In genomic region chr4:67483868-67484602, GRCh38 we compare ENCODE assay signal across 13 cellular contexts.
DNase-seq lines count a peak whose midpoint lies in the region; ATAC-seq and TF ChIP-seq lines count a peak whose summit lies in the region.
"Had no signal": no experiment of that assay in that cellular context is flagged by ENCODE, and none has a peak within 500 bp of the region (broad histone marks: within the 10 kb centered on the region; RNA-seq: fewer than 3 reads in every experiment).

No MANE protein-coding gene starts in this region.

- H2BK20ac ChIP-seq in IMR-90 (ENCODE audit: low read depth, low read length), result no peak overlapping the region

- no peaks in the 10 kb centered on the region; the same call in 1 of the 2 replicates for H3K4me1 ChIP-seq in IMR-90 (ENCODE audit: control insufficient read depth, insufficient read depth, low read length)
- no peaks in the 10 kb centered on the region for H3K4me1 ChIP-seq in aorta (ENCODE audit: control insufficient read depth in 1 of 2, insufficient read depth in 2 of 2, low read length in 2 of 2)

- H3K36me3 ChIP-seq in IMR-90 (ENCODE audit: control insufficient read depth, insufficient read depth, low read length) (no peaks in the 10 kb centered on the region), aorta (ENCODE audit: control insufficient read depth in 1 of 2, insufficient read depth in 2 of 2, low read length in 1 of 2) (peaks cover 2 to 7% of the 10 kb centered on the region in 2 donors)

- in situ Hi-C loops in IMR-90 (cut with MboI; ENCODE audit: low sequenced_read_pairs), result no loop called here

- dilution Hi-C loops in IMR-90 (cut with HindIII; ENCODE audit: low sequenced_read_pairs, unreplicated experiment), result no loop called here

- H2BK15ac ChIP-seq in IMR-90 (ENCODE audit: low read depth, low read length), result no peak overlapping the region

- H3K9me3 ChIP-seq in IMR-90 (ENCODE audit: control insufficient read depth, insufficient read depth, low read length) (no peaks in the 10 kb centered on the region), aorta (ENCODE audit: control insufficient read depth, low read length) (no peaks in the 10 kb centered on the region)
- H3K9me3 ChIP-seq: thoracic aorta had no signal

- H2BK120ac ChIP-seq in IMR-90 (ENCODE audit: low read depth, low read length), result no peak overlapping the region

- no peak overlapping the region for H3K18ac ChIP-seq in IMR-90 (ENCODE audit: low read depth, low read length)

- H3K23ac ChIP-seq in IMR-90 (ENCODE audit: low read depth, low read length), result no peak overlapping the region

- H3K4me2 ChIP-seq in IMR-90 (ENCODE audit: low read depth, low read length), result no peak overlapping the region

- BruUV-seq in IMR-90 (replicated peaks; lab: Mats Ljungman, UMichigan), result no TSS peak

- no CpG with 5 or more reads among the region's 5 CpGs for WGBS in IMR-90 (ENCODE audit: extremely low coverage in 2 of 2, insufficient read length in 1 of 2), 2 experiments
- WGBS in aorta, 2 donors, result 85 to 90% methylated on average over 5 of the region's 5 CpGs

- no peak overlapping the region for H2AFZ ChIP-seq in IMR-90 (replicated peaks; ENCODE audit: low read length, poor library complexity)

- H3K4me3 Mint-ChIP-seq in chondrocyte (ENCODE audit: unreplicated experiment) (no peak overlapping the region), osteocyte (ENCODE audit: unreplicated experiment) (no peak overlapping the region)
- H3K4me3 Mint-ChIP-seq: activated naive CD8-positive, alpha-beta T cell treated with anti-CD3 and anti-CD28 coated beads, Interleukin-2, amount 10 ng/mL, durations not matched to agents 7 days and 5 days had no signal

- H3K27ac ChIP-seq in IMR-90 (ENCODE audit: insufficient read depth, low read length), result no peak overlapping the region; the same call in 1 of the 2 replicates
- no peak overlapping the region for H3K27ac ChIP-seq in aorta (ENCODE audit: low read depth in 1 of 2, low read length in 2 of 2)
- H3K27ac ChIP-seq: thoracic aorta had no signal

- no peak overlapping the region for H4K91ac ChIP-seq in IMR-90 (ENCODE audit: insufficient read depth, low read depth, low read length)

- CTCF ChIA-PET in IMR-90 (lab: Yijun Ruan, JAX), result no interaction called here

- H2AK5ac ChIP-seq in IMR-90 (ENCODE audit: low read depth, low read length), result no peak overlapping the region

- POLR2A ChIA-PET in IMR-90 (lab: Charles Lee; ENCODE audit: unreplicated experiment), result no interaction called here

- intact Hi-C loops in IMR-90 (cut with micrococcal nuclease), result no loop called here
- intact Hi-C loops in aorta (cut with DNase I), result no loop called here

- H3K9me3 Mint-ChIP-seq in chondrocyte (ENCODE audit: low read depth) (peaks cover 24% of the 10 kb centered on the region), osteocyte (ENCODE audit: unreplicated experiment) (peaks cover 25% of the 10 kb centered on the region)

- no peaks in the 10 kb centered on the region for H4K20me1 ChIP-seq in IMR-90 (ENCODE audit: insufficient read depth, low read length)

- H3K14ac ChIP-seq in IMR-90 (replicated peaks; ENCODE audit: low read depth, low read length), result no peak overlapping the region

- TF ChIP-seq RAD21 in IMR-90 (IDR thresholded peaks at IDR 0.05; ENCODE audit: low read length), result no peak

- peak overlapping the region; percentile 64 for H2BK5ac ChIP-seq in IMR-90 (ENCODE audit: low read depth, low read length, poor library complexity, severe bottlenecking)

- H3K36me3 Mint-ChIP-seq in chondrocyte (ENCODE audit: low read depth), result peaks cover 24% of the 10 kb centered on the region
- H3K36me3 Mint-ChIP-seq in osteocyte (ENCODE audit: unreplicated experiment), result peaks cover 42% of the 10 kb centered on the region

- no peak overlapping the region for H3K56ac ChIP-seq in IMR-90 (ENCODE audit: extremely low read depth, insufficient read depth, low read length)

- 0 out of 2 replicates have a peak, but pooled peaks cover 3% of the 10 kb centered on the region for H3K9me1 ChIP-seq in IMR-90 (ENCODE audit: insufficient read depth, low read length)

- peaks cover 6% of the 10 kb centered on the region in 2 experiments for H3K79me1 ChIP-seq in IMR-90 (ENCODE audit: low read depth in 1 of 2, low read length in 2 of 2)

- H3K27me3 Mint-ChIP-seq in chondrocyte (ENCODE audit: low read depth), result no peaks in the 10 kb centered on the region
- no peaks in the 10 kb centered on the region for H3K27me3 Mint-ChIP-seq in osteocyte (ENCODE audit: unreplicated experiment)
- H3K27me3 Mint-ChIP-seq: activated naive CD8-positive, alpha-beta T cell treated with anti-CD3 and anti-CD28 coated beads, Interleukin-2, amount 10 ng/mL, durations not matched to agents 7 days and 5 days had no signal

- H4K5ac ChIP-seq in IMR-90 (ENCODE audit: low read depth, low read length), result no peak overlapping the region

- H4K8ac ChIP-seq in IMR-90 (ENCODE audit: low read depth in 2 of 2, low read length in 2 of 2), result no peak overlapping the region

- H3K9ac ChIP-seq in IMR-90 (ENCODE audit: low read depth, low read length), result no peak overlapping the region

- H3K27ac Mint-ChIP-seq in chondrocyte (ENCODE audit: unreplicated experiment), result peak overlapping the region; percentile 66
- H3K27ac Mint-ChIP-seq in osteocyte (ENCODE audit: unreplicated experiment), result peak overlapping the region; percentile 74
- H3K27ac Mint-ChIP-seq: activated naive CD8-positive, alpha-beta T cell treated with anti-CD3 and anti-CD28 coated beads, Interleukin-2, amount 10 ng/mL, durations not matched to agents 7 days and 5 days had no signal

- no peak for TF ChIP-seq CTCF in IMR-90 (conservative IDR thresholded peaks at IDR 0.05; ENCODE audit: low read depth, low read length)
- TF ChIP-seq CTCF in chondrocyte (IDR thresholded peaks at IDR 0.05), result no peak
- TF ChIP-seq CTCF in osteocyte (IDR thresholded peaks at IDR 0.05), result no peak

- no peak for TF ChIP-seq POLR2A in IMR-90 (IDR thresholded peaks at IDR 0.05; ENCODE audit: low read depth, low read length)

- H3K27me3 ChIP-seq in IMR-90 (ENCODE audit: control insufficient read depth, insufficient read depth, low read length) (no peaks in the 10 kb centered on the region), aorta (ENCODE audit: control insufficient read depth in 1 of 2, insufficient read depth in 2 of 2, low read length in 1 of 2) (no peaks in the 10 kb centered on the region)

- H3K4me3 ChIP-seq in IMR-90 (ENCODE audit: insufficient read depth, low read depth, low read length), result no peak overlapping the region
- no peak overlapping the region for H3K4me3 ChIP-seq in aorta (ENCODE audit: low read length in 2 of 2)
- H3K4me3 ChIP-seq: thoracic aorta had no signal

- H3K4ac ChIP-seq in IMR-90 (ENCODE audit: low read depth, low read length), result no peak overlapping the region

- peak; percentile 58 for ATAC-seq in GM18867 (IDR thresholded peaks at IDR 0.05; ENCODE audit: unreplicated experiment)
- peak; percentile 95 for ATAC-seq in IMR-90 (ENCODE audit: low read depth)
- no peak for ATAC-seq in aorta (ENCODE audit: low FRiP score)
- no peak for ATAC-seq in HG03097 (IDR thresholded peaks at IDR 0.05; ENCODE audit: low FRiP score, unreplicated experiment)

- H2AK9ac ChIP-seq in IMR-90 (replicated peaks; ENCODE audit: low read depth, low read length, poor library complexity), result no peak overlapping the region

- H3K4me1 Mint-ChIP-seq in chondrocyte (ENCODE audit: low read depth) (peaks cover 17% of the 10 kb centered on the region), osteocyte (ENCODE audit: unreplicated experiment) (peaks cover 15% of the 10 kb centered on the region)
- H3K4me1 Mint-ChIP-seq: activated naive CD8-positive, alpha-beta T cell treated with anti-CD3 and anti-CD28 coated beads, Interleukin-2, amount 10 ng/mL, durations not matched to agents 7 days and 5 days had no signal

- DNase-seq in IMR-90 (peak; percentile 72), chondrocyte (ENCODE audit: low spot score) (no peak), osteocyte (ENCODE audit: extremely low spot score, unreplicated experiment) (no peak), germinal center (ENCODE audit: low spot score) (no peak), SK-N-DZ (ENCODE audit: low spot score) (no peak), aorta (no peak)
- DNase-seq: activated naive CD8-positive, alpha-beta T cell treated with anti-CD3 and anti-CD28 coated beads, Interleukin-2, amount 10 ng/mL, durations not matched to agents 7 days and 5 days; effector CD4-positive, alpha-beta T cell; NCI-H187 treated with DMSO at 0.1 percent for 48 hours; NK-92 treated with Interleukin-12 subunit alpha and Interleukin-12 subunit beta, amount 100 ng/mL, for 24 hours had no signal

TF ChIP-seq in IMR-90, 13 proteins besides CTCF, POLR2A, EP300 and RAD21:
- TF ChIP-seq MAZ (IDR thresholded peaks at IDR 0.05; ENCODE audit: borderline replicate concordance, low read depth, low read length) (no peak), USF2 (IDR thresholded peaks at IDR 0.05; ENCODE audit: low read depth, low read length) (no peak), SMC3 (IDR thresholded peaks at IDR 0.05; ENCODE audit: low read depth, low read length) (no peak), CEBPB (IDR thresholded peaks at IDR 0.05; ENCODE audit: low read depth, low read length) (peak; percentile 73), CHD1 (IDR thresholded peaks at IDR 0.05; ENCODE audit: low read depth, low read length) (no peak), FOS (IDR thresholded peaks at IDR 0.05; ENCODE audit: low read depth, low read length) (0 out of 2 replicates have a peak, but pooled peaks have one; percentile 16), RCOR1 (IDR thresholded peaks at IDR 0.05; ENCODE audit: insufficient replicate concordance, low read length) (no peak)

Comparison
In these comparisons a context has a peak if more than half of its experiments do, and no peak if none do; other contexts are left out.
1. ATAC-seq: peak in GM18867 (single experiment) and IMR-90 (single experiment); none in aorta (single experiment) and HG03097 (single experiment).